28 cellular contexts compared by ENCODE assay signal in the genomic region with DNA sequence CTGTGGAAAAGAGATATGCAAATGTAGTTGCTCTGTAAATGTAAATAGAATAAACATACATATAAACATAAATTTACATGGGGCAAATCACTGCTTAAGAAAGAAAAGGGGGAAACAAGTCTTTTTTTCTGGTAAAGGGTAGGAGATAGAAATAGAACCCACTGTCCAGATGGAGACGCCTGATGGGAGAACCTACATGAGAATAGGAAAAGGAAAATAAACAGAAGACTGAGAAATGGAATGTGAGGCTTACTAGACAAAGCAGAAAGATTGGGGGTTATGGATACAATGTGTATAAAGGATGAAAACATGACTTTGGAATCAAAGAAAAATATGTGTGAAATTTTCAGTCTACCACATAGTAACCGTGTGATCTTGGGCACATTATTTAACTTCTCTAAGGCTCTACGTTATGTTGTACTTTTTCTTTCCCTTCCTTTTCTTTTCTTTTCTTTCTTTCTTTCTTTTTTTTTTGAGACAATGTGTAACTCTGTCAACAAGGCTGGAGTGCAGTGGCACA.
"Had no signal": no experiment of that assay in that cellular context is flagged by ENCODE, and none has a peak within 500 bp of the region (broad histone marks: within the 10 kb centered on the region; RNA-seq: fewer than 3 reads in every experiment).

No MANE protein-coding gene starts in this region.

- H3K4me3 ChIP-seq: ascending aorta, body of pancreas, colonic mucosa, esophagus squamous epithelium, gastroesophageal sphincter, heart right ventricle, hepatocyte had no signal

- DNase-seq: activated CD4-positive, alpha-beta memory T cell treated with anti-CD3 and anti-CD28 coated beads for 36 hours; activated CD4-positive, alpha-beta T cell treated with anti-CD3 and anti-CD28 coated beads for 36 hours; activated CD4-positive, alpha-beta T cell treated with anti-CD3 and anti-CD28 coated beads, Interleukin-2, amount 10 ng/mL, durations not matched to agents 24 days and 14 days; activated CD4-positive, CD25-positive, alpha-beta regulatory T cell; activated CD4-positive, CD25-positive, alpha-beta regulatory T cell treated with anti-CD3 and anti-CD28 coated beads, Interleukin-2, amount 50 U/mL, for 72 hours; activated CD8-positive, alpha-beta memory T cell treated with anti-CD3 and anti-CD28 coated beads, Interleukin-2, amount 10 ng/mL, durations not matched to agents 7 days and 5 days; activated CD8-positive, alpha-beta memory T cell treated with anti-CD3 and anti-CD28 coated beads, Interleukin-2, amount 50 U/mL, for 4 hours; activated CD8-positive, alpha-beta T cell treated with anti-CD3 and anti-CD28 coated beads, Interleukin-2, amount 10 ng/mL, durations not matched to agents 7 days and 5 days; activated gamma-delta T cell; activated naive CD4-positive, alpha-beta T cell; activated naive CD4-positive, alpha-beta T cell treated with anti-CD3 and anti-CD28 coated beads, Interleukin-2, amount 10 ng/mL, durations not matched to agents 7 days and 5 days; activated naive CD8-positive, alpha-beta T cell treated with anti-CD3 and anti-CD28 coated beads, Interleukin-2, amount 10 ng/mL, durations not matched to agents 7 days and 5 days; activated T-cell treated with anti-CD3 and anti-CD28 coated beads, Interleukin-2, amount 50 U/mL, for 1 hour; activated T-cell treated with anti-CD3 and anti-CD28 coated beads, Interleukin-2, amount 50 U/mL, for 72 hours; body of pancreas; caudate nucleus; colonic mucosa; effector CD8-positive, alpha-beta T cell; esophagus squamous epithelium; foreskin melanocyte; heart right ventricle; T-helper 17 cell; T1000 had no signal

- H3K4me1 ChIP-seq: ascending aorta, body of pancreas, colonic mucosa, heart right ventricle had no signal

- H3K36me3 ChIP-seq: ascending aorta, colonic mucosa, esophagus squamous epithelium, gastroesophageal sphincter, heart right ventricle had no signal

- H3K27me3 ChIP-seq: ascending aorta, body of pancreas, colonic mucosa, gastroesophageal sphincter, hepatocyte had no signal

- H3K9me3 ChIP-seq: ascending aorta, body of pancreas, colonic mucosa, esophagus squamous epithelium, gastroesophageal sphincter, heart right ventricle had no signal

- H3K27ac ChIP-seq: ascending aorta, body of pancreas, colonic mucosa, epithelial cell of prostate, esophagus squamous epithelium, gastroesophageal sphincter, heart right ventricle, hepatocyte had no signal

- ATAC-seq: activated CD4-positive, alpha-beta T cell treated with anti-CD3 and anti-CD28 coated beads for 36 hours; activated CD8-positive, alpha-beta memory T cell treated with anti-CD3 and anti-CD28 coated beads, Interleukin-2, amount 10 ng/mL, durations not matched to agents 7 days and 5 days; activated CD8-positive, alpha-beta T cell treated with anti-CD3 and anti-CD28 coated beads, Interleukin-2, amount 10 ng/mL, durations not matched to agents 7 days and 5 days; activated naive CD4-positive, alpha-beta T cell treated with anti-CD3 and anti-CD28 coated beads, Interleukin-2, amount 50 U/mL, for 72 hours; activated T-cell treated with anti-CD3 and anti-CD28 coated beads, Interleukin-2, amount 50 U/mL, for 72 hours; body of pancreas; gastroesophageal sphincter; heart right ventricle; T-helper 17 cell had no signal
